7 cellular contexts compared by ENCODE assay signal in genomic region chr19:38734176-38734425, GRCh38. TPM values are rescaled to one million over a fixed set of nuclear protein-coding genes. Genes with fewer than 3 reads are reported as not detected.
A peak's percentile ranks its signal among the peaks of the same experiment; 100 is the strongest.
DNase-seq lines count a peak whose midpoint lies in the region; ATAC-seq and TF ChIP-seq lines count a peak whose summit lies in the region.

No MANE protein-coding gene starts in this region.

- H3F3A ChIP-seq in PC-9 (ENCODE audit: insufficient read depth, low read depth): peaks cover 54% of the 10 kb centered on the region

- H3K4me3 Mint-ChIP-seq in stimulated activated memory B cell treated with anti-CD40 and anti-IgM and Interleukin-4, amounts not matched to agents 10 μg/mL and 1 μg/mL and 100 μg/mL, for 72 hours: peak overlapping the region; percentile 92

- ATAC-seq in GM18511 (IDR thresholded peaks at IDR 0.05; ENCODE audit: unreplicated experiment) (peak; percentile 49), gastroesophageal sphincter (no peak), GM18867 (IDR thresholded peaks at IDR 0.05; ENCODE audit: unreplicated experiment) (no peak)
- no peak for ATAC-seq in stimulated activated memory B cell treated with anti-CD40 and anti-IgM and Interleukin-4, amounts not matched to agents 10 μg/mL and 1 μg/mL and 100 μg/mL, for 72 hours

- H3K9me3 Mint-ChIP-seq in stimulated activated memory B cell treated with anti-CD40 and anti-IgM and Interleukin-4, amounts not matched to agents 10 μg/mL and 1 μg/mL and 100 μg/mL, for 72 hours: no peaks in the 10 kb centered on the region

- TF ChIP-seq EP300 in gastroesophageal sphincter (IDR thresholded peaks at IDR 0.05): no peak

- TF ChIP-seq POLR2A in gastroesophageal sphincter (IDR thresholded peaks at IDR 0.05): no peak

- no peaks in the 10 kb centered on the region for H3K9me2 ChIP-seq in PC-9 (ENCODE audit: insufficient read depth)

- H2AFZ ChIP-seq in PC-9: no peak overlapping the region

- H3K27ac ChIP-seq in PC-9: peak overlapping the region; percentile 58
- H3K27ac ChIP-seq in gastroesophageal sphincter: peak overlapping the region in 3 of 4 donors; percentile 67 to 80 (median 77)

- CTCF ChIA-PET in PC-9 (lab: Charles Lee): no interaction called here

- peaks cover 71% of the 10 kb centered on the region for H3K4me1 Mint-ChIP-seq in stimulated activated memory B cell treated with anti-CD40 and anti-IgM and Interleukin-4, amounts not matched to agents 10 μg/mL and 1 μg/mL and 100 μg/mL, for 72 hours

- H3K36me3 Mint-ChIP-seq in stimulated activated memory B cell treated with anti-CD40 and anti-IgM and Interleukin-4, amounts not matched to agents 10 μg/mL and 1 μg/mL and 100 μg/mL, for 72 hours: peaks cover 26% of the 10 kb centered on the region

- peak overlapping the region; percentile 80 for H3K4me2 ChIP-seq in PC-9

- H3K9me3 ChIP-seq in PC-9 (ENCODE audit: insufficient read depth, low read depth) (no peaks in the 10 kb centered on the region), gastroesophageal sphincter (no peaks in the 10 kb centered on the region)

- H3K27me3 Mint-ChIP-seq in stimulated activated memory B cell treated with anti-CD40 and anti-IgM and Interleukin-4, amounts not matched to agents 10 μg/mL and 1 μg/mL and 100 μg/mL, for 72 hours: no peaks in the 10 kb centered on the region

- H3K36me3 ChIP-seq in PC-9 (ENCODE audit: low read depth) (peaks cover 5% of the 10 kb centered on the region; the same call in 1 of the 2 replicates), gastroesophageal sphincter (peaks cover 0 to 27% of the 10 kb centered on the region in 2 donors)

- TF ChIP-seq CTCF in PC-9 (conservative IDR thresholded peaks at IDR 0.05) (no peak), gastroesophageal sphincter (IDR thresholded peaks at IDR 0.05) (no peak)

- peaks cover 22% of the 10 kb centered on the region for H3K79me2 ChIP-seq in PC-9 (ENCODE audit: low read depth)

- H3K4me1 ChIP-seq in PC-9 (replicated peaks; ENCODE audit: insufficient read depth) (peaks cover 41% of the 10 kb centered on the region), gastroesophageal sphincter (peaks cover 0 to 56% (median 3%) of the 10 kb centered on the region in 3 donors)

- peak overlapping the region; percentile 89 for H3K27ac Mint-ChIP-seq in stimulated activated memory B cell treated with anti-CD40 and anti-IgM and Interleukin-4, amounts not matched to agents 10 μg/mL and 1 μg/mL and 100 μg/mL, for 72 hours

- H3K27me3 ChIP-seq in PC-9 (ENCODE audit: insufficient read depth, low read depth) (no peaks in the 10 kb centered on the region), gastroesophageal sphincter (no peaks in the 10 kb centered on the region)

- POLR2A ChIA-PET in PC-9 (lab: Charles Lee; ENCODE audit: unreplicated experiment): interaction anchor here (0.6 to 1.2 kb wide), 3 partner anchors 89 to 118 kb away, joined by 5 to 10 read pairs (median 6); no protein-coding TSS in a partner anchor

- BruUV-seq in PC-9 (replicated peaks; lab: Mats Ljungman, UMichigan): no TSS peak

- WGBS in gastroesophageal sphincter (ENCODE audit: low coverage in 1 of 2), 2 donors: 80% methylated on average over 1 of the region's 4 CpGs; no CpG with 5 or more reads in 1 of the 2 donors

- peak overlapping the region; percentile 68 for H3K4me3 ChIP-seq in PC-9
- no peak overlapping the region for H3K4me3 ChIP-seq in gastroesophageal sphincter

- DNase-seq in PC-9: no peak
- no peak for DNase-seq in activated CD4-positive, CD25-positive, alpha-beta regulatory T cell treated with anti-CD3 and anti-CD28 coated beads, Interleukin-2, amount 50 U/mL, for 72 hours
- no peak for DNase-seq in NCI-H146 (lab: John Stamatoyannopoulos, UW)

- H4K20me1 ChIP-seq in PC-9 (ENCODE audit: insufficient read depth): no peaks in the 10 kb centered on the region

- intact Hi-C loops in PC-9 (cut with micrococcal nuclease; ENCODE audit: unreplicated experiment): loop anchor here (1.0 to 10.0 kb wide), 4 partner anchors 77 to 219 kb away; partner anchors contain the start of genes MRPS12 and SARS2

RNA-seq across cellular contexts. Expression of gene CAPN12, which starts 10.2 kb away (rescaled TPM):
- 38.4 and 43.9 TPM in 2 replicates for total RNA-seq in PC-9 (2021)
- total RNA-seq in gastroesophageal sphincter: 1 to 10 TPM in 2 of 4 donors, under 1 TPM in 1, not detected in 1; 0.93 to 2.2 (median 1.1) TPM

RNA-seq across cellular contexts. Expression of gene LGALS7, which starts 39.2 kb away (rescaled TPM):
- total RNA-seq in PC-9 (2021) (1.7 and 2.1 TPM in 2 replicates), gastroesophageal sphincter (10 to 100 TPM in 1 of 4 donors, not detected in 3; 25.8 TPM)

RNA-seq across cellular contexts. Expression of gene LGALS7B, which starts 54.9 kb away (rescaled TPM):
- total RNA-seq in PC-9 (2021) (not detected in 2 replicates), gastroesophageal sphincter (10 to 100 TPM in 1 of 4 donors, 1 to 10 TPM in 2, not detected in 1; 2.1 to 58.4 (median 9.8) TPM)

Comparison
In these comparisons a context has a peak if more than half of its experiments do, and no peak if none do; other contexts are left out.
1. RNA of gene CAPN12, which starts 10.2 kb away (total RNA-seq): 38.4 to 43.9 TPM in PC-9; 0.93 to 2.2 TPM in gastroesophageal sphincter; every median in the first group is over 10 times any median in the second.